In genomic region chr16:85832578-85833539, GRCh38 we compare ENCODE assay signal across 18 cellular contexts. TPM values are rescaled to one million over a fixed set of nuclear protein-coding genes. Genes with fewer than 3 reads are reported as not detected.
DNase-seq lines count a peak whose midpoint lies in the region; ATAC-seq and TF ChIP-seq lines count a peak whose summit lies in the region.
"Had no signal": no experiment of that assay in that cellular context is flagged by ENCODE, and none has a peak within 500 bp of the region (broad histone marks: within the 10 kb centered on the region; RNA-seq: fewer than 3 reads in every experiment).

No MANE protein-coding gene starts in this region.

- ATAC-seq in HG03103 (IDR thresholded peaks at IDR 0.05; ENCODE audit: low read depth, unreplicated experiment): peak; percentile 54
- peak; percentile 47 for ATAC-seq in mucosa of descending colon
- ATAC-seq: gastroesophageal sphincter, HCT116, K562, natural killer cell, psoas muscle had no signal

- POLR2A ChIA-PET in GM10248 (lab: Yijun Ruan, JAX): no interaction called here

- no peaks in the 10 kb centered on the region for H3K36me3 Mint-ChIP-seq in activated naive CD8-positive, alpha-beta T cell treated with anti-CD3 and anti-CD28 coated beads for 36 hours
- H3K36me3 Mint-ChIP-seq: natural killer cell had no signal

- no peaks in the 10 kb centered on the region for H3K36me3 ChIP-seq in mucosa of descending colon (ENCODE audit: low read depth)
- H3K36me3 ChIP-seq: gastroesophageal sphincter, SJSA1 had no signal

- peaks cover 6% of the 10 kb centered on the region for H3K9me3 Mint-ChIP-seq in activated naive CD8-positive, alpha-beta T cell treated with anti-CD3 and anti-CD28 coated beads for 36 hours
- H3K9me3 Mint-ChIP-seq: activated naive CD8-positive, alpha-beta T cell treated with anti-CD3 and anti-CD28 coated beads, Interleukin-2, amount 10 ng/mL, durations not matched to agents 7 days and 5 days; natural killer cell had no signal

- no peak overlapping the region for H3K4me3 Mint-ChIP-seq in activated naive CD8-positive, alpha-beta T cell treated with anti-CD3 and anti-CD28 coated beads for 36 hours
- H3K4me3 Mint-ChIP-seq: activated naive CD8-positive, alpha-beta T cell treated with anti-CD3 and anti-CD28 coated beads, Interleukin-2, amount 10 ng/mL, durations not matched to agents 7 days and 5 days; natural killer cell had no signal

- H3K4me3 ChIP-seq in mucosa of descending colon: no peak overlapping the region
- H3K4me3 ChIP-seq: gastroesophageal sphincter, K562, psoas muscle, SJSA1 had no signal

- H3K4me1 ChIP-seq in mucosa of descending colon (ENCODE audit: low read depth): no peaks in the 10 kb centered on the region
- H3K4me1 ChIP-seq: psoas muscle had no signal

- DNase-seq in GM10248 (ENCODE audit: extremely low spot score): peak; percentile 75
- DNase-seq in activated naive CD8-positive, alpha-beta T cell treated with anti-CD3 and anti-CD28 coated beads for 36 hours: no peak
- DNase-seq in mucosa of descending colon: peak in 1 of 3 donors; percentile 67
- DNase-seq in occipital lobe (lab: John Stamatoyannopoulos, UW): no peak
- no peak for DNase-seq in SHP77 treated with DMSO at 0.1 percent for 48 hours (lab: John Stamatoyannopoulos, UW)
- DNase-seq in cortex of kidney (lab: John Stamatoyannopoulos, UW): no peak
- DNase-seq in epidermal melanocyte (ENCODE audit: insufficient read length, low spot score): no peak
- DNase-seq: activated CD4-positive, alpha-beta T cell treated with anti-CD3 and anti-CD28 coated beads, Interleukin-2, amount 50 U/mL, for 48 hours; activated naive CD8-positive, alpha-beta T cell treated with anti-CD3 and anti-CD28 coated beads, Interleukin-2, amount 10 ng/mL, durations not matched to agents 7 days and 5 days; activated T-cell treated with anti-CD3 and anti-CD28 coated beads, Interleukin-2, amount 50 U/mL, for 48 hours; natural killer cell; NCI-H2171 treated with DMSO at 0.1 percent for 48 hours; psoas muscle had no signal

- H3K27ac Mint-ChIP-seq in activated naive CD8-positive, alpha-beta T cell treated with anti-CD3 and anti-CD28 coated beads for 36 hours: peak overlapping the region; percentile 0
- H3K27ac Mint-ChIP-seq: activated naive CD8-positive, alpha-beta T cell treated with anti-CD3 and anti-CD28 coated beads, Interleukin-2, amount 10 ng/mL, durations not matched to agents 7 days and 5 days had no signal

- intact Hi-C loops in mucosa of descending colon (cut with DNase I, micrococcal nuclease): no loop called here

- CTCF ChIA-PET in GM10248 (lab: Yijun Ruan, JAX): interaction anchor here (0.7 to 4.1 kb wide), 4 partner anchors 12 to 159 kb away, joined by 3 to 43 read pairs (median 3); no protein-coding TSS in a partner anchor

- peaks cover 66% of the 10 kb centered on the region for H3K27me3 Mint-ChIP-seq in activated naive CD8-positive, alpha-beta T cell treated with anti-CD3 and anti-CD28 coated beads for 36 hours

- no peaks in the 10 kb centered on the region for H3K9me3 ChIP-seq in mucosa of descending colon
- H3K9me3 ChIP-seq: gastroesophageal sphincter, psoas muscle, SJSA1 had no signal

- TF ChIP-seq CTCF in GM10248 (IDR thresholded peaks at IDR 0.05; ENCODE audit: control extremely low read depth, extremely low read depth, low read depth, missing control alignments): peak; percentile 29
- no peak for TF ChIP-seq CTCF in mucosa of descending colon (IDR thresholded peaks at IDR 0.05)

- peaks cover 11% of the 10 kb centered on the region for H3K4me1 Mint-ChIP-seq in activated naive CD8-positive, alpha-beta T cell treated with anti-CD3 and anti-CD28 coated beads for 36 hours

RNA-seq across cellular contexts. Expression of gene COX4I1, which starts 33.4 kb away (rescaled TPM):
- total RNA-seq in activated naive CD8-positive, alpha-beta T cell treated with anti-CD3 and anti-CD28 coated beads for 36 hours: 100 to 1,000 TPM; 524 to 548 TPM
- total RNA-seq in mucosa of descending colon (1,000 to 10,000 TPM in 2 of 3 donors, 100 to 1,000 TPM in 1; 793 to 1,140 (median 1,020) TPM), occipital lobe (201 TPM)

RNA-seq across cellular contexts. Expression of gene EMC8, which starts 33.5 kb away (rescaled TPM):
- total RNA-seq in activated naive CD8-positive, alpha-beta T cell treated with anti-CD3 and anti-CD28 coated beads for 36 hours: 10 to 100 TPM; 49.4 to 51.0 TPM
- total RNA-seq in mucosa of descending colon: 10 to 100 TPM; 27.7 to 31.0 (median 30.2) TPM
- 15.0 TPM for total RNA-seq in occipital lobe
